Comparison of ENCODE assay signal across 8 cellular contexts in the genomic region with DNA sequence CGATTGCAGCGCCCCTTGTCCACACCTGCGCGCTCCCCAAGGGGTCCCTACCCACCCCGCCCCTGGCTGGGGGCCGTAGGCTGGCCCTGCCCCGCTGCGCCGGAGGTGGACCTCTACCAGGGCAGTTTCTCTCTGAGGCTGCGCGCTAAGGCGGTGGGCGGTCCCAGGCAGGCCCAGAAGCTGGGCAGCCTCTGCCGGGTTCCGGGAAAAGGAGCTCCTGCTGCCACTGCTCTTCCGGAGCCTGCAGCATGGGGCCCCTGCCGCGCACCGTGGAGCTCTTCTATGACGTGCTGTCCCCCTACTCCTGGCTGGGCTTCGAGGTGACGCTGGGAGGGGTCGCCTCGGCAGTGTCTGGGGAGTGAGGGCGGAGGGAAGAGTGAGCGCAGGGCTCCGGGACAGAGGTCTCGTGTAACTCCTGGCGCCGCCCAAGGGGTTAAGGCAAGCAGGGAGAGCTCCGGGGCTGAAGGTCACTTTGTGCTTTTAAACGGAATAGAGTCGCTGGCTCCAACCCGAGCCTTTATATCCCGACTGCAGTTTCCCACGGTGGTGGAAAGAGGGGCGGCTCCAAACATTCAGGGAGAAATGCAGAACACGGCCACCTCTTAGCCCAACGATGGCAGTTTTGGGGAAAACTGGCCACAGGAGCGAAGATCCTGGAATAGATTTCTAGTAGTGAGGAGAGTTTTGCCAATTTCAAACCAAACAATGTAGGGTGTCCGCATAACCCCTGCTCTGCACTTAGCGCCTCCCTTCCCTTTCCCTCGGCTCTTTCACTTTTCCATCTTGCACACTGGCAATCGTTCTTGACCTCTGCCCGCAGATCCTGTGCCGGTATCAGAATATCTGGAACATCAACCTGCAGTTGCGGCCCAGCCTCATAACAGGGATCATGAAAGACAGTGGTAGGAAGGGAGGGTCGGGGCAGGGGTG. TPM values are rescaled to one million over a fixed set of nuclear protein-coding genes. Genes with fewer than 3 reads are reported as not detected.
DNase-seq lines count a peak whose midpoint lies in the region; ATAC-seq and TF ChIP-seq lines count a peak whose summit lies in the region.

A gene (plus strand): TSS at position 176 of the 930 bp plus-strand sequence. CDS start 73 bp downstream, at position 249.

- POLR2A ChIA-PET in OCI-LY7 (lab: Charles Lee): interaction anchor here (0.7 to 2.3 kb wide), 14 partner anchors 10 to 248 kb away, joined by 3 to 12 read pairs (median 4); a partner anchor contains a TSS

- no peaks in the 10 kb centered on the region for H3K9me3 ChIP-seq in OCI-LY7 (ENCODE audit: low read length)

- H3K79me2 ChIP-seq in OCI-LY7 (ENCODE audit: insufficient read depth, low read depth, low read length): no peaks in the 10 kb centered on the region

- no peaks in the 10 kb centered on the region for H3K9me2 ChIP-seq in OCI-LY7 (ENCODE audit: insufficient read depth, low read length)

- H2AFZ ChIP-seq in OCI-LY7 (ENCODE audit: low read length): peak within 1 kb of the TSS; percentile 95

- DNase-seq in CMK (ENCODE audit: low read depth) (peak; percentile 37), OCI-LY7 (ENCODE audit: low spot score) (peak; percentile 66), activated T-cell treated with anti-CD3 and anti-CD28 coated beads for 4 hours (peak; percentile 70), epithelial cell of prostate (ENCODE audit: low read depth, low spot score) (no peak), mucosa of gallbladder (ENCODE audit: low spot score) (peak; percentile 80)
- peak; percentile 51 to 70 for DNase-seq in stimulated activated CD8-positive, alpha-beta memory T cell treated with anti-CD3 and anti-CD28 coated beads, Interleukin-4, amount 100 ng/mL, for 4 hours (ENCODE audit: low read depth in 2 of 2, low spot score in 1 of 2)

- peaks cover 8% of the 10 kb centered on the region for H3K4me1 ChIP-seq in OCI-LY7 (ENCODE audit: insufficient read depth, low read length, poor library complexity, severe bottlenecking)

- TSS peak; percentile 54 for BruUV-seq in OCI-LY7 (replicated peaks; lab: Mats Ljungman, UMichigan)

- H3K27ac ChIP-seq in OCI-LY7 (ENCODE audit: low read depth, low read length, poor library complexity, severe bottlenecking) (no peak within 1 kb of the TSS), epithelial cell of prostate (peak within 1 kb of the TSS; percentile 22)

- no peak for TF ChIP-seq CTCF in OCI-LY7 (conservative IDR thresholded peaks at IDR 0.05; ENCODE audit: low read length)

- no peaks in the 10 kb centered on the region for H4K20me1 ChIP-seq in OCI-LY7 (ENCODE audit: insufficient read depth, low read length)

- peak within 1 kb of the TSS; percentile 77 for H3K4me2 ChIP-seq in OCI-LY7 (ENCODE audit: low read length)

- CTCF ChIA-PET in OCI-LY7 (lab: Charles Lee; ENCODE audit: unreplicated experiment): no interaction called here

- no peaks in the 10 kb centered on the region for H3K36me3 ChIP-seq in OCI-LY7 (ENCODE audit: insufficient read depth, low read length)

- intact Hi-C loops in OCI-LY7 (cut with micrococcal nuclease; ENCODE audit: unreplicated experiment): no loop called here

- ATAC-seq in GM19438 (IDR thresholded peaks at IDR 0.05; ENCODE audit: low read depth, unreplicated experiment) (peak; percentile 97), HG03565 (IDR thresholded peaks at IDR 0.05; ENCODE audit: unreplicated experiment) (peak; percentile 96)

- H3K4me3 ChIP-seq in OCI-LY7 (ENCODE audit: low read depth, low read length, poor library complexity, severe bottlenecking): peak within 1 kb of the TSS; percentile 71

RNA-seq across cellular contexts. Expression of the gene that starts here (rescaled TPM):
- 37.8 and 39.4 TPM in 2 replicates for total RNA-seq in OCI-LY7 (2014; rRNA removed; shearing (Covaris generic))
- total RNA-seq in OCI-LY7 (2022) (41.6 and 44.5 TPM in 2 replicates), mucosa of gallbladder (252 TPM)
